ENCODE assay signal across 1 cellular context in the genomic region with DNA sequence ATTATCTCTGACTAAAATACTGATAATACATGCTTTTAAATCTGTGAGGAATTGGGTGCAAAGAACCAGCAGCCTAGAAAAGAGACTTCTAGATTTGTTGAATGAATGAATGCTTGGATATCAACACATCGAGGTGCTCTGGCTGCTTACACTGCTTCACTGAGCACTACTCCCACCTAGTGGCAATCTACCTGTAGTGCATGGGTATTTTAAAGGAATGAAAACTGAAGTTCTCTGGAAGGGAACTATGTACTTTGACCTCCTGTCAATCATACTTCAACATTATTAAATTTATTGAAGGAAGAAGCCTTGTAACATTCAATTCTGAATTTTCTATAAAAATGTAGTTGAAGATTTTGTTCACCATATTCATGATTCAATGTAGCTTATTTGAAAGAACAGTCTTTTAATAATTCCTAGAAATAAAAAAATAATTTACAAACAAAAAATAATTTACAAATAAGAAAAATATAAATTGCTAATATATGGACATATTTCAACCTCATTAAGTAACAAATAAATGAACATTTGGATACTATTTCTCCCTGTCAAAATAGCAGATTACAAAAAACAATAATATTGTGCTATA.
TF ChIP-seq lines count a peak whose summit lies in the region.

No MANE protein-coding gene starts in this region.

TF ChIP-seq in GM23338, 12 proteins besides CTCF, POLR2A, EP300 and RAD21 (continued from another document):
- TF ChIP-seq, protein P1, sequence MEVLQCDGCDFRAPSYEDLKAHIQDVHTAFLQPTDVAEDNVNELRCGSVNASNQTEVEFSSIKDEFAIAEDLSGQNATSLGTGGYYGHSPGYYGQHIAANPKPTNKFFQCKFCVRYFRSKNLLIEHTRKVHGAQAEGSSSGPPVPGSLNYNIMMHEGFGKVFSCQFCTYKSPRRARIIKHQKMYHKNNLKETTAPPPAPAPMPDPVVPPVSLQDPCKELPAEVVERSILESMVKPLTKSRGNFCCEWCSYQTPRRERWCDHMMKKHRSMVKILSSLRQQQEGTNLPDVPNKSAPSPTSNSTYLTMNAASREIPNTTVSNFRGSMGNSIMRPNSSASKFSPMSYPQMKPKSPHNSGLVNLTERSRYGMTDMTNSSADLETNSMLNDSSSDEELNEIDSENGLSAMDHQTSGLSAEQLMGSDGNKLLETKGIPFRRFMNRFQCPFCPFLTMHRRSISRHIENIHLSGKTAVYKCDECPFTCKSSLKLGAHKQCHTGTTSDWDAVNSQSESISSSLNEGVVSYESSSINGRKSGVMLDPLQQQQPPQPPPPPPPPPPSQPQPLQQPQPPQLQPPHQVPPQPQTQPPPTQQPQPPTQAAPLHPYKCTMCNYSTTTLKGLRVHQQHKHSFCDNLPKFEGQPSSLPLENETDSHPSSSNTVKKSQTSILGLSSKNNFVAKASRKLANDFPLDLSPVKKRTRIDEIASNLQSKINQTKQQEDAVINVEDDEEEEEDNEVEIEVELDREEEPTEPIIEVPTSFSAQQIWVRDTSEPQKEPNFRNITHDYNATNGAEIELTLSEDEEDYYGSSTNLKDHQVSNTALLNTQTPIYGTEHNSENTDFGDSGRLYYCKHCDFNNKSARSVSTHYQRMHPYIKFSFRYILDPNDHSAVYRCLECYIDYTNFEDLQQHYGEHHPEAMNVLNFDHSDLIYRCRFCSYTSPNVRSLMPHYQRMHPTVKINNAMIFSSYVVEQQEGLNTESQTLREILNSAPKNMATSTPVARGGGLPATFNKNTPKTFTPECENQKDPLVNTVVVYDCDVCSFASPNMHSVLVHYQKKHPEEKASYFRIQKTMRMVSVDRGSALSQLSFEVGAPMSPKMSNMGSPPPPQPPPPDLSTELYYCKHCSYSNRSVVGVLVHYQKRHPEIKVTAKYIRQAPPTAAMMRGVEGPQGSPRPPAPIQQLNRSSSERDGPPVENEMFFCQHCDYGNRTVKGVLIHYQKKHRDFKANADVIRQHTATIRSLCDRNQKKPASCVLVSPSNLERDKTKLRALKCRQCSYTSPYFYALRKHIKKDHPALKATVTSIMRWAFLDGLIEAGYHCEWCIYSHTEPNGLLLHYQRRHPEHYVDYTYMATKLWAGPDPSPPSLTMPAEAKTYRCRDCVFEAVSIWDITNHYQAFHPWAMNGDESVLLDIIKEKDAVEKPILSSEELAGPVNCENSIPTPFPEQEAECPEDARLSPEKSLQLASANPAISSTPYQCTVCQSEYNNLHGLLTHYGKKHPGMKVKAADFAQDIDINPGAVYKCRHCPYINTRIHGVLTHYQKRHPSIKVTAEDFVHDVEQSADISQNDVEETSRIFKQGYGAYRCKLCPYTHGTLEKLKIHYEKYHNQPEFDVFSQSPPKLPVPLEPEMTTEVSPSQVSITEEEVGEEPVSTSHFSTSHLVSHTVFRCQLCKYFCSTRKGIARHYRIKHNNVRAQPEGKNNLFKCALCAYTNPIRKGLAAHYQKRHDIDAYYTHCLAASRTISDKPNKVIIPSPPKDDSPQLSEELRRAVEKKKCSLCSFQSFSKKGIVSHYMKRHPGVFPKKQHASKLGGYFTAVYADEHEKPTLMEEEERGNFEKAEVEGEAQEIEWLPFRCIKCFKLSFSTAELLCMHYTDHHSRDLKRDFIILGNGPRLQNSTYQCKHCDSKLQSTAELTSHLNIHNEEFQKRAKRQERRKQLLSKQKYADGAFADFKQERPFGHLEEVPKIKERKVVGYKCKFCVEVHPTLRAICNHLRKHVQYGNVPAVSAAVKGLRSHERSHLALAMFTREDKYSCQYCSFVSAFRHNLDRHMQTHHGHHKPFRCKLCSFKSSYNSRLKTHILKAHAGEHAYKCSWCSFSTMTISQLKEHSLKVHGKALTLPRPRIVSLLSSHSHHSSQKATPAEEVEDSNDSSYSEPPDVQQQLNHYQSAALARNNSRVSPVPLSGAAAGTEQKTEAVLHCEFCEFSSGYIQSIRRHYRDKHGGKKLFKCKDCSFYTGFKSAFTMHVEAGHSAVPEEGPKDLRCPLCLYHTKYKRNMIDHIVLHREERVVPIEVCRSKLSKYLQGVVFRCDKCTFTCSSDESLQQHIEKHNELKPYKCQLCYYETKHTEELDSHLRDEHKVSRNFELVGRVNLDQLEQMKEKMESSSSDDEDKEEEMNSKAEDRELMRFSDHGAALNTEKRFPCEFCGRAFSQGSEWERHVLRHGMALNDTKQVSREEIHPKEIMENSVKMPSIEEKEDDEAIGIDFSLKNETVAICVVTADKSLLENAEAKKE (CRISPR knock-in tag; IDR thresholded peaks at IDR 0.05) = no peak
- TF ChIP-seq STAT1 (IDR thresholded peaks at IDR 0.05; ENCODE audit: unreplicated experiment) (no peak), ZNF331 (CRISPR knock-in tag; IDR thresholded peaks at IDR 0.05; ENCODE audit: low read depth) (no peak), EZH2phosphoT487 (IDR thresholded peaks at IDR 0.05; ENCODE audit: unreplicated experiment) (no peak), EZH2 (IDR thresholded peaks at IDR 0.05; ENCODE audit: low read depth, unreplicated experiment) (no peak), CREB1 (CRISPR knock-in tag; IDR thresholded peaks at IDR 0.05; ENCODE audit: low read depth) (no peak), NANOG (IDR thresholded peaks at IDR 0.05; ENCODE audit: borderline replicate concordance) (no peak), JUNB (IDR thresholded peaks at IDR 0.05; ENCODE audit: unreplicated experiment) (no peak)
- TF ChIP-seq, protein P2, sequence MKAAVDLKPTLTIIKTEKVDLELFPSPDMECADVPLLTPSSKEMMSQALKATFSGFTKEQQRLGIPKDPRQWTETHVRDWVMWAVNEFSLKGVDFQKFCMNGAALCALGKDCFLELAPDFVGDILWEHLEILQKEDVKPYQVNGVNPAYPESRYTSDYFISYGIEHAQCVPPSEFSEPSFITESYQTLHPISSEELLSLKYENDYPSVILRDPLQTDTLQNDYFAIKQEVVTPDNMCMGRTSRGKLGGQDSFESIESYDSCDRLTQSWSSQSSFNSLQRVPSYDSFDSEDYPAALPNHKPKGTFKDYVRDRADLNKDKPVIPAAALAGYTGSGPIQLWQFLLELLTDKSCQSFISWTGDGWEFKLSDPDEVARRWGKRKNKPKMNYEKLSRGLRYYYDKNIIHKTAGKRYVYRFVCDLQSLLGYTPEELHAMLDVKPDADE (IDR thresholded peaks at IDR 0.05) = no peak
- TF ChIP-seq, protein P3, sequence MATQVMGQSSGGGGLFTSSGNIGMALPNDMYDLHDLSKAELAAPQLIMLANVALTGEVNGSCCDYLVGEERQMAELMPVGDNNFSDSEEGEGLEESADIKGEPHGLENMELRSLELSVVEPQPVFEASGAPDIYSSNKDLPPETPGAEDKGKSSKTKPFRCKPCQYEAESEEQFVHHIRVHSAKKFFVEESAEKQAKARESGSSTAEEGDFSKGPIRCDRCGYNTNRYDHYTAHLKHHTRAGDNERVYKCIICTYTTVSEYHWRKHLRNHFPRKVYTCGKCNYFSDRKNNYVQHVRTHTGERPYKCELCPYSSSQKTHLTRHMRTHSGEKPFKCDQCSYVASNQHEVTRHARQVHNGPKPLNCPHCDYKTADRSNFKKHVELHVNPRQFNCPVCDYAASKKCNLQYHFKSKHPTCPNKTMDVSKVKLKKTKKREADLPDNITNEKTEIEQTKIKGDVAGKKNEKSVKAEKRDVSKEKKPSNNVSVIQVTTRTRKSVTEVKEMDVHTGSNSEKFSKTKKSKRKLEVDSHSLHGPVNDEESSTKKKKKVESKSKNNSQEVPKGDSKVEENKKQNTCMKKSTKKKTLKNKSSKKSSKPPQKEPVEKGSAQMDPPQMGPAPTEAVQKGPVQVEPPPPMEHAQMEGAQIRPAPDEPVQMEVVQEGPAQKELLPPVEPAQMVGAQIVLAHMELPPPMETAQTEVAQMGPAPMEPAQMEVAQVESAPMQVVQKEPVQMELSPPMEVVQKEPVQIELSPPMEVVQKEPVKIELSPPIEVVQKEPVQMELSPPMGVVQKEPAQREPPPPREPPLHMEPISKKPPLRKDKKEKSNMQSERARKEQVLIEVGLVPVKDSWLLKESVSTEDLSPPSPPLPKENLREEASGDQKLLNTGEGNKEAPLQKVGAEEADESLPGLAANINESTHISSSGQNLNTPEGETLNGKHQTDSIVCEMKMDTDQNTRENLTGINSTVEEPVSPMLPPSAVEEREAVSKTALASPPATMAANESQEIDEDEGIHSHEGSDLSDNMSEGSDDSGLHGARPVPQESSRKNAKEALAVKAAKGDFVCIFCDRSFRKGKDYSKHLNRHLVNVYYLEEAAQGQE (IDR thresholded peaks at IDR 0.05; ENCODE audit: unreplicated experiment) = no peak
